8 cellular contexts compared by ENCODE assay signal in the genomic region with DNA sequence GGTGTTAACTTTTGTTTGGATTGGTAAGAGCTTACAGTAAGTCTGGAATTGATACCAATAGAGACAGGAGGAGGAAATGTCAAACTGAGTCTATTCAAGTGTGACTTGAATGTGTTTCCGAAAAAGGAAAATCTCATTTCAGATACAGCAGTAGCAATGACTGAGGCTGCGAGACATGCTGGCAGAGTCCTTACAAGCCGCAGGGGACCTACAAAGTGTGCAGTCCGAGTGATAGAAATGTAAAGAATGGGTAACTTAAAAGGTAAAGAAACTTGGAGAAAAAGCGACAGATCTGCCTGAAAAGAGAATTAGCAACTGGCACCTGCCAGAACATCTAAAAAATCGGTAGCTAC. TPM values are rescaled to one million over a fixed set of nuclear protein-coding genes. Genes with fewer than 3 reads are reported as not detected.
DNase-seq lines count a peak whose midpoint lies in the region; ATAC-seq and TF ChIP-seq lines count a peak whose summit lies in the region.

No MANE protein-coding gene starts in this region.

- H3K4me3 ChIP-seq in ACC112 (ENCODE audit: low read depth, low read length) (peak overlapping the region; percentile 77), dorsolateral prefrontal cortex (peak overlapping the region; percentile 51 to 98 (median 85)), mucosa of rectum (ENCODE audit: low read length in 2 of 2) (peak overlapping the region; percentile 90 to 99)

- peak overlapping the region; percentile 79 for H2AFZ ChIP-seq in ACC112 (ENCODE audit: low read length, unreplicated experiment)

- H3K27ac ChIP-seq in ACC112 (ENCODE audit: low read depth, low read length) (no peak overlapping the region), dorsolateral prefrontal cortex (peak overlapping the region in 57 of 59 donors; percentile 42 to 92 (median 77)), mucosa of rectum (ENCODE audit: low read depth in 2 of 2, low read length in 2 of 2) (peak overlapping the region; percentile 6 to 65)

- H3K4me1 ChIP-seq in ACC112 (ENCODE audit: control insufficient read depth, insufficient read depth, low read length, unreplicated experiment) = peaks cover 12% of the 10 kb centered on the region
- H3K4me1 ChIP-seq in mucosa of rectum (ENCODE audit: control insufficient read depth in 2 of 2, insufficient read depth in 2 of 2, low read length in 2 of 2) = peaks cover 0 to 6% of the 10 kb centered on the region in 2 donors

- ATAC-seq in GM18508 (IDR thresholded peaks at IDR 0.05; ENCODE audit: insufficient read depth, unreplicated experiment) (peak; percentile 24), HG02970 (IDR thresholded peaks at IDR 0.05; ENCODE audit: low FRiP score, unreplicated experiment) (peak; percentile 32)

- no peaks in the 10 kb centered on the region for H3K9me3 ChIP-seq in mucosa of rectum (ENCODE audit: control insufficient read depth in 2 of 2, low read length in 2 of 2)

- intact Hi-C loops in dorsolateral prefrontal cortex (cut with DNase I) = loop anchor here in 1 of 2 donors (5.0 kb wide), 1 partner anchor 110 kb away; a partner anchor contains a TSS

- peak overlapping the region; percentile 81 to 90 for H3K9ac ChIP-seq in mucosa of rectum (ENCODE audit: low read depth in 1 of 2, low read length in 2 of 2)

- TF ChIP-seq CTCF in dorsolateral prefrontal cortex (IDR thresholded peaks at IDR 0.05 in 54 of 56, conservative IDR thresholded peaks at IDR 0.05 in 2 of 56; ENCODE audit: low read depth in 1 of 56, partially characterized antibody in 56 of 56) = no peak

- DNase-seq in RPMI8226 (peak; percentile 30), dorsolateral prefrontal cortex (no peak), amniotic stem cell (lab: John Stamatoyannopoulos, UW) (no peak), 8988T (no peak)

- H3K36me3 ChIP-seq in ACC112 (ENCODE audit: insufficient read depth, low read length) (no peaks in the 10 kb centered on the region), mucosa of rectum (ENCODE audit: control insufficient read depth in 2 of 2, insufficient read depth in 2 of 2, low read length in 2 of 2) (peaks cover 4 to 20% of the 10 kb centered on the region in 2 donors)

- no peaks in the 10 kb centered on the region for H3K27me3 ChIP-seq in ACC112 (ENCODE audit: insufficient read depth, low read length)
- H3K27me3 ChIP-seq in dorsolateral prefrontal cortex = no peaks in the 10 kb centered on the region
- no peaks in the 10 kb centered on the region for H3K27me3 ChIP-seq in mucosa of rectum (ENCODE audit: control insufficient read depth in 2 of 2, insufficient read depth in 2 of 2, low read length in 2 of 2)

- peaks cover 14% of the 10 kb centered on the region for H3K79me2 ChIP-seq in ACC112 (ENCODE audit: control insufficient read depth, insufficient read depth, low read length, unreplicated experiment)

RNA-seq across cellular contexts. Expression of a gene that starts 0.4 kb away (rescaled TPM):
- total RNA-seq in dorsolateral prefrontal cortex = 10 to 100 TPM; 19.6 to 32.2 (median 25.3) TPM
